ENCODE assay signal across 9 cellular contexts in the genomic region with DNA sequence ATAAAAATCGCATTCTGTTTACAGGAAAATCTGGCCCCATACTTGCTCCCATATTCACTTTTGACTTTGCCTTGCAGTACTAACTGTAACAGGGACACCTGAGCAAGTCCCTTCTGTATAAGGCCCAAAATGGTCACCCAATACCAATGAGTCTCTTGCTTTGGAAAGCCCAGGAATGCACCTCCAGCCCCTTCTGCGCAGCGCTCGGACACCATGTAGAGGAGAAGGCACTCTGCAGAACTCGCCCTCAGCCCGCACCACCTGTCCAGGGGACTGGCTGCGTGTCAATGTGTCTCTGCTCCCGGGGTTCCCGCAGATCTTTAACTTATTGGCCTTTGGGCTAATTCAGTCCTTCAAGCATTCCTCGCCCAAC. TPM values are rescaled to one million over a fixed set of nuclear protein-coding genes. Genes with fewer than 3 reads are reported as not detected.
A peak's percentile ranks its signal among the peaks of the same experiment; 100 is the strongest.
DNase-seq lines count a peak whose midpoint lies in the region; ATAC-seq and TF ChIP-seq lines count a peak whose summit lies in the region.
"Had no signal": no experiment of that assay in that cellular context is flagged by ENCODE, and none has a peak within 500 bp of the region (broad histone marks: within the 10 kb centered on the region; RNA-seq: fewer than 3 reads in every experiment).

No MANE protein-coding gene starts in this region.

- H3K27me3 ChIP-seq in body of pancreas = no peaks in the 10 kb centered on the region
- H3K27me3 ChIP-seq in stomach = peaks cover 0 to 3% (median 0%) of the 10 kb centered on the region in 3 donors

- H3K9me3 Mint-ChIP-seq in osteocyte (ENCODE audit: unreplicated experiment) (no peaks in the 10 kb centered on the region), mesothelial cell of epicardium (no peaks in the 10 kb centered on the region)

- H3K36me3 Mint-ChIP-seq in osteocyte (ENCODE audit: unreplicated experiment) (no peaks in the 10 kb centered on the region), mesothelial cell of epicardium (no peaks in the 10 kb centered on the region)

- peak; percentile 3 for TF ChIP-seq CTCF in GM10266 (IDR thresholded peaks at IDR 0.05; ENCODE audit: control insufficient read depth, insufficient read depth, low read depth, missing control alignments)
- no peak for TF ChIP-seq CTCF in body of pancreas (IDR thresholded peaks at IDR 0.05)
- TF ChIP-seq CTCF in osteocyte (IDR thresholded peaks at IDR 0.05) = peak; percentile 17
- TF ChIP-seq CTCF in mesothelial cell of epicardium (IDR thresholded peaks at IDR 0.05; ENCODE audit: unreplicated experiment) = no peak
- no peak for TF ChIP-seq CTCF in stomach (IDR thresholded peaks at IDR 0.05)

- H3K4me1 ChIP-seq in body of pancreas (peaks cover 11% of the 10 kb centered on the region), stomach (peaks cover 0 to 18% (median 9%) of the 10 kb centered on the region in 4 donors)

- H3K4me3 ChIP-seq in body of pancreas = no peak overlapping the region
- H3K4me3 ChIP-seq in stomach = no peak overlapping the region

- intact Hi-C loops in body of pancreas (cut with DNase I) (no loop called here), stomach (cut with DNase I; ENCODE audit: low total_unique reads) (no loop called here)

- 12 to 32% methylated on average over 5 to 10 of the region's 10 CpGs for WGBS in body of pancreas, 2 donors
- WGBS in stomach, 5 donors = 19 to 36% (median 30%) methylated on average over 10 of the region's 10 CpGs

- H3K4me3 Mint-ChIP-seq in osteocyte (ENCODE audit: unreplicated experiment) (no peak overlapping the region), mesothelial cell of epicardium (no peak overlapping the region)

- H3K4me1 Mint-ChIP-seq in osteocyte (ENCODE audit: unreplicated experiment) (peaks cover 6% of the 10 kb centered on the region), mesothelial cell of epicardium (peaks cover 4% of the 10 kb centered on the region)

- H3K9me3 ChIP-seq in body of pancreas (no peaks in the 10 kb centered on the region), stomach (no peaks in the 10 kb centered on the region)

- peaks cover 34% of the 10 kb centered on the region for H3K27me3 Mint-ChIP-seq in osteocyte (ENCODE audit: unreplicated experiment)
- H3K27me3 Mint-ChIP-seq in mesothelial cell of epicardium (ENCODE audit: low read depth) = peaks cover 22% of the 10 kb centered on the region

- no peaks in the 10 kb centered on the region for H3K36me3 ChIP-seq in body of pancreas (replicated peaks in 1 of 2; ENCODE audit: insufficient read depth in 1 of 2, low read depth in 2 of 2)
- H3K36me3 ChIP-seq in stomach = no peaks in the 10 kb centered on the region

- DNase-seq in GM10266 (ENCODE audit: extremely low spot score) (no peak), body of pancreas (no peak), osteocyte (ENCODE audit: extremely low spot score, unreplicated experiment) (no peak), NCI-H1105 (lab: John Stamatoyannopoulos, UW) (no peak), mesothelial cell of epicardium (ENCODE audit: low spot score in 2 of 2, unreplicated experiment in 2 of 2) (no peak), stomach (no peak)
- DNase-seq in activated CD4-positive, CD25-positive, alpha-beta regulatory T cell treated with anti-CD3 and anti-CD28 coated beads, Interleukin-2, amount 50 U/mL, for 72 hours = no peak

- H3K27ac ChIP-seq in body of pancreas (no peak overlapping the region), stomach (peak overlapping the region in 2 of 5 donors; percentile 50 to 77)

- ATAC-seq in HG03064 (IDR thresholded peaks at IDR 0.05; ENCODE audit: low read depth, unreplicated experiment) (peak; percentile 12), body of pancreas (peak; percentile 21)

- no peak for TF ChIP-seq POLR2A in body of pancreas (IDR thresholded peaks at IDR 0.05)
- no peak for TF ChIP-seq POLR2A in stomach (IDR thresholded peaks at IDR 0.05)

- TF ChIP-seq EP300 in stomach (IDR thresholded peaks at IDR 0.05) = no peak

- no peak overlapping the region for H3K27ac Mint-ChIP-seq in osteocyte (ENCODE audit: unreplicated experiment)
- no peak overlapping the region for H3K27ac Mint-ChIP-seq in mesothelial cell of epicardium

RNA-seq across cellular contexts. Expression of gene PRND, which starts 0.7 kb away (rescaled TPM):
- not detected for total RNA-seq in body of pancreas
- not detected in 2 replicates for total RNA-seq in osteocyte
- total RNA-seq in mesothelial cell of epicardium = 0.05 TPM in 1 of 3 replicates, not detected in the others
- total RNA-seq in stomach = 1 to 10 TPM in 1 of 5 donors, not detected in 4; 1.1 TPM
- polyA plus RNA-seq in stomach = under 1 TPM in 1 of 3 donors, not detected in 2; 0.03 TPM
- total RNA-seq: NCI-H460 had no signal

RNA-seq across cellular contexts. Expression of gene PRNP, which starts 34.7 kb away (rescaled TPM):
- total RNA-seq in body of pancreas = 10 to 100 TPM; 25.1 to 39.2 TPM
- 64.7 and 68.8 TPM in 2 replicates for total RNA-seq in osteocyte
- total RNA-seq in mesothelial cell of epicardium = 48.5 to 50.7 TPM (median 50.1 TPM) in 3 replicates
- total RNA-seq in stomach = 100 to 1,000 TPM in 2 of 5 donors, 10 to 100 TPM in 3; 11.0 to 180 (median 85.8) TPM
- 10 to 100 TPM; 20.3 to 52.8 (median 21.0) TPM for polyA plus RNA-seq in stomach

Comparison
In these comparisons a context has a peak if more than half of its experiments do, and no peak if none do; other contexts are left out.
1. CTCF ChIP-seq: peak in GM10266 (single experiment) and osteocyte (single experiment); none in body of pancreas (0 of 7), mesothelial cell of epicardium (single experiment) and stomach (0 of 7).